27 cellular contexts compared by ENCODE assay signal in genomic region chr20:42686057-42686456, GRCh38.
"Had no signal": no experiment of that assay in that cellular context is flagged by ENCODE, and none has a peak within 500 bp of the region (broad histone marks: within the 10 kb centered on the region; RNA-seq: fewer than 3 reads in every experiment).

No MANE protein-coding gene starts in this region.

- H3K27me3 Mint-ChIP-seq: activated B cell treated with CpG ODN at 0.5 μM for 24 hours; activated CD8-positive, alpha-beta T cell treated with anti-CD3 and anti-CD28 coated beads for 36 hours; stimulated activated naive CD8-positive, alpha-beta T cell treated with anti-CD3 and anti-CD28 coated beads, Interleukin-15, Interleukin-2, amounts not matched to agents 100 ng/mL and 50 ng/mL, for 24 hours had no signal

- H3K4me1 ChIP-seq: colonic mucosa, gastrocnemius medialis, left lung, neural progenitor cell, right lobe of liver had no signal

- FAIRE-seq: islet of Langerhans, urothelium cell line had no signal

- H3K4me3 ChIP-seq: colonic mucosa, dorsolateral prefrontal cortex, gastrocnemius medialis, left lung, lung, neural progenitor cell, right lobe of liver, thoracic aorta had no signal

- H3K9ac ChIP-seq: neural progenitor cell had no signal

- H3K36me3 ChIP-seq: colonic mucosa, gastrocnemius medialis, left lung, neural progenitor cell, right lobe of liver, thoracic aorta had no signal

- H3K4me3 Mint-ChIP-seq: activated B cell treated with CpG ODN at 0.5 μM for 24 hours; activated CD8-positive, alpha-beta T cell treated with anti-CD3 and anti-CD28 coated beads for 36 hours; natural killer cell; neural progenitor cell; stimulated activated naive CD8-positive, alpha-beta T cell treated with anti-CD3 and anti-CD28 coated beads, Interleukin-15, Interleukin-2, amounts not matched to agents 100 ng/mL and 50 ng/mL, for 24 hours had no signal

- H3K27ac ChIP-seq: colonic mucosa, dorsolateral prefrontal cortex, gastrocnemius medialis, left lung, neural progenitor cell, right lobe of liver, thoracic aorta had no signal

- H3K9me3 Mint-ChIP-seq: neural progenitor cell had no signal

- H3K4me1 Mint-ChIP-seq: activated B cell treated with CpG ODN at 0.5 μM for 24 hours, natural killer cell, neural progenitor cell had no signal

- H3K27me3 ChIP-seq: colonic mucosa, gastrocnemius medialis, left lung, neural progenitor cell, right lobe of liver had no signal

- ATAC-seq: activated CD8-positive, alpha-beta T cell treated with anti-CD3 and anti-CD28 coated beads for 36 hours; activated naive CD4-positive, alpha-beta T cell treated with anti-CD3 and anti-CD28 coated beads, Interleukin-2, amount 50 U/mL, for 72 hours; gastrocnemius medialis; left lung; natural killer cell; right lobe of liver had no signal

- H2AFZ ChIP-seq: neural progenitor cell had no signal

- H3K4me2 ChIP-seq: neural progenitor cell had no signal

- H3K36me3 Mint-ChIP-seq: activated naive CD4-positive, alpha-beta T cell treated with anti-CD3 and anti-CD28 coated beads, Interleukin-2, amount 50 U/mL, for 72 hours; neural progenitor cell had no signal

- H3K27ac Mint-ChIP-seq: activated B cell treated with CpG ODN at 0.5 μM for 24 hours; activated CD8-positive, alpha-beta T cell treated with anti-CD3 and anti-CD28 coated beads for 36 hours; activated naive CD4-positive, alpha-beta T cell treated with anti-CD3 and anti-CD28 coated beads, Interleukin-2, amount 50 U/mL, for 72 hours; activated T-helper 2 cell treated with anti-CD3 and anti-CD28 coated beads, Interferon-gamma antibody, Interleukin-2, Interleukin-4, amounts not matched to agents 10 μg/mL and 5 μg/mL and 100 μg/mL, durations not matched to agents 14 hours and 24 hours and 36 hours; natural killer cell; neural progenitor cell; stimulated activated naive CD8-positive, alpha-beta T cell treated with anti-CD3 and anti-CD28 coated beads, Interleukin-15, Interleukin-2, amounts not matched to agents 100 ng/mL and 50 ng/mL, for 24 hours had no signal

- DNase-seq: activated B cell treated with CpG ODN at 0.5 μM for 24 hours; activated CD4-positive, alpha-beta T cell treated with anti-CD3 and anti-CD28 coated beads, Interleukin-2, amount 50 U/mL, for 1 hour; activated CD8-positive, alpha-beta T cell treated with anti-CD3 and anti-CD28 coated beads for 36 hours; activated naive CD4-positive, alpha-beta T cell; activated T-cell treated with anti-CD3 and anti-CD28 coated beads, Interleukin-2, amount 50 U/mL, for 48 hours; colonic mucosa; dorsolateral prefrontal cortex; effector memory CD4-positive, alpha-beta T cell; erythroblast; gastrocnemius medialis; glutamatergic neuron; left lung; mesendoderm; natural killer cell; occipital lobe; right lobe of liver; stimulated activated CD4-positive, alpha-beta T cell treated with anti-CD3 and anti-CD28 coated beads, Interleukin-12 subunit alpha, Interleukin-12 subunit beta, amount 100 ng/mL, for 4 hours; stimulated activated CD4-positive, alpha-beta T cell treated with anti-CD3 and anti-CD28 coated beads, Interleukin-4, amount 100 ng/mL, for 1 hour; trophoblast cell had no signal

- H3K9me3 ChIP-seq: colonic mucosa, gastrocnemius medialis, right lobe of liver, thoracic aorta had no signal
